ENCODE assay signal across 22 cellular contexts in genomic region chr20:31981784-31982183, GRCh38. TPM values are rescaled to one million over a fixed set of nuclear protein-coding genes. Genes with fewer than 3 reads are reported as not detected.
DNase-seq lines count a peak whose midpoint lies in the region; ATAC-seq, FAIRE-seq and TF ChIP-seq lines count a peak whose summit lies in the region.
"Had no signal": no experiment of that assay in that cellular context is flagged by ENCODE, and none has a peak within 500 bp of the region (broad histone marks: within the 10 kb centered on the region; RNA-seq: fewer than 3 reads in every experiment).

No MANE protein-coding gene starts in this region.

- no peak overlapping the region for H3K4me3 Mint-ChIP-seq in WTC11
- H3K4me3 Mint-ChIP-seq: CD4-positive, CD25-positive, alpha-beta regulatory T cell; CD8-positive, alpha-beta memory T cell had no signal

- H3K27ac ChIP-seq in A549 (no peak overlapping the region), HEK293 (ENCODE audit: extremely low read depth, low read depth, low read length) (no peak overlapping the region), trophoblast cell (ENCODE audit: low read depth, low read length) (no peak overlapping the region), Peyer's patch (no peak overlapping the region)
- H3K27ac ChIP-seq: GM23248 had no signal

- CTCF ChIA-PET in A549 (lab: Yijun Ruan, JAX) (interaction anchor here (1.0 kb wide), 1 partner anchor 128 kb away, joined by 4 read pairs; no protein-coding TSS in a partner anchor), HEK293 (lab: Yijun Ruan, JAX) (no interaction called here), WTC11 (lab: Charles Lee) (no interaction called here)

- H3K27me3 Mint-ChIP-seq in WTC11 (ENCODE audit: low read depth): no peaks in the 10 kb centered on the region

- H4K91ac ChIP-seq in trophoblast cell (ENCODE audit: low read depth, low read length): no peak overlapping the region

- no peak overlapping the region for H3K4ac ChIP-seq in trophoblast cell (ENCODE audit: low read depth, low read length)

- WGBS in A549 (ENCODE audit: missing lambda C conversion rate): 46% methylated on average over 2 of the region's 2 CpGs
- no CpG with 5 or more reads among the region's 2 CpGs for WGBS in trophoblast cell (ENCODE audit: extremely low coverage, insufficient coverage, insufficient read length)

- no peak for TF ChIP-seq RAD21 in A549 (conservative IDR thresholded peaks at IDR 0.05 in 1 of 2, IDR thresholded peaks at IDR 0.05 in 1 of 2)

- peaks cover 3% of the 10 kb centered on the region; the same call in 1 of the 3 replicates for H3K4me1 ChIP-seq in A549
- no peaks in the 10 kb centered on the region for H3K4me1 ChIP-seq in HEK293 (ENCODE audit: control insufficient read depth, insufficient read depth, low read length)
- peaks cover 2 to 6% of the 10 kb centered on the region in 2 experiments for H3K4me1 ChIP-seq in trophoblast cell (ENCODE audit: control insufficient read depth in 1 of 2, insufficient read depth in 2 of 2, low read length in 2 of 2)
- no peaks in the 10 kb centered on the region for H3K4me1 ChIP-seq in Peyer's patch
- H3K4me1 ChIP-seq: BE2C, HAP-1 had no signal

- TF ChIP-seq POLR2A in A549 (IDR thresholded peaks at IDR 0.05; ENCODE audit: low read length) (no peak), Peyer's patch (IDR thresholded peaks at IDR 0.05) (no peak)

- no peak overlapping the region for H4K12ac ChIP-seq in trophoblast cell (ENCODE audit: low read depth, low read length)

- no peak overlapping the region for H3K14ac ChIP-seq in trophoblast cell (ENCODE audit: low read length)

- no peak overlapping the region for H3K4me2 ChIP-seq in A549
- no peak overlapping the region for H3K4me2 ChIP-seq in trophoblast cell (ENCODE audit: low read length)

- no peak overlapping the region for H2BK5ac ChIP-seq in trophoblast cell (ENCODE audit: low read depth, low read length, poor library complexity)

- H2BK120ac ChIP-seq in trophoblast cell (ENCODE audit: insufficient read depth, low read length, poor library complexity): no peak overlapping the region

- FAIRE-seq in A549 (lab: Jason Lieb, UNC): no peak
- FAIRE-seq: GM12892, GM18507 had no signal

- no peak for TF ChIP-seq EP300 in A549 (IDR thresholded peaks at IDR 0.05)

- no peak overlapping the region for H2AK5ac ChIP-seq in trophoblast cell (ENCODE audit: low read length)

- peaks cover 2% of the 10 kb centered on the region for H3K4me1 Mint-ChIP-seq in WTC11
- H3K4me1 Mint-ChIP-seq: CD4-positive, CD25-positive, alpha-beta regulatory T cell; CD8-positive, alpha-beta memory T cell had no signal

- H2BK12ac ChIP-seq in trophoblast cell (ENCODE audit: low read length): no peak overlapping the region

- no peak overlapping the region for H2AFZ ChIP-seq in trophoblast cell (ENCODE audit: insufficient read depth, low read length, poor library complexity)
- H2AFZ ChIP-seq: GM23248 had no signal

- DNase-seq in A549 (ENCODE audit: low read depth in 1 of 2, low spot score in 1 of 2) (no peak), WTC11 (ENCODE audit: low spot score) (no peak), trophoblast cell (no peak), NCI-H128 (lab: John Stamatoyannopoulos, UW; ENCODE audit: unreplicated experiment) (no peak), Peyer's patch (no peak)
- DNase-seq: ACHN; BE2C; C1 segment of cervical spinal cord; CD4-positive, CD25-positive, alpha-beta regulatory T cell; CD8-positive, alpha-beta memory T cell; COR-L47; DMS 273 treated with DMSO at 0.1 percent for 48 hours; GDM1; GM23248; IMR-90 had no signal

- peak overlapping the region; percentile 8 for H3K23ac ChIP-seq in trophoblast cell (ENCODE audit: low read length)

- no peaks in the 10 kb centered on the region for H3K36me3 ChIP-seq in HEK293 (ENCODE audit: control insufficient read depth in 2 of 2, insufficient read depth in 1 of 2, low read length in 2 of 2)
- no peaks in the 10 kb centered on the region for H3K36me3 ChIP-seq in trophoblast cell (ENCODE audit: control insufficient read depth in 1 of 2, insufficient read depth in 2 of 2, low read length in 2 of 2)
- no peaks in the 10 kb centered on the region for H3K36me3 ChIP-seq in Peyer's patch
- H3K36me3 ChIP-seq: HAP-1 had no signal

- TF ChIP-seq CTCF in A549 (IDR thresholded peaks at IDR 0.05): no peak
- no peak for TF ChIP-seq CTCF in HEK293 (tag by site-specific recombination; IDR thresholded peaks at IDR 0.05)
- no peak for TF ChIP-seq CTCF in WTC11 (IDR thresholded peaks at IDR 0.05)
- no peak for TF ChIP-seq CTCF in Peyer's patch (IDR thresholded peaks at IDR 0.05)

- peak overlapping the region; percentile 54; the same call in 1 of the 2 replicates for H3K27ac Mint-ChIP-seq in WTC11
- H3K27ac Mint-ChIP-seq: CD4-positive, CD25-positive, alpha-beta regulatory T cell; CD8-positive, alpha-beta memory T cell had no signal

- H3K9me3 Mint-ChIP-seq in WTC11: no peaks in the 10 kb centered on the region
- H3K9me3 Mint-ChIP-seq: CD4-positive, CD25-positive, alpha-beta regulatory T cell; CD8-positive, alpha-beta memory T cell had no signal

- H3K18ac ChIP-seq in trophoblast cell (ENCODE audit: low read length): no peak overlapping the region

- H3K36me3 Mint-ChIP-seq in WTC11: no peaks in the 10 kb centered on the region
- H3K36me3 Mint-ChIP-seq: CD4-positive, CD25-positive, alpha-beta regulatory T cell had no signal

- no peaks in the 10 kb centered on the region for H3K79me1 ChIP-seq in trophoblast cell (ENCODE audit: low read length)

- no peak overlapping the region for H3K9ac ChIP-seq in trophoblast cell (ENCODE audit: low read length)
- H3K9ac ChIP-seq: GM23248 had no signal

- no peak for ATAC-seq in A549
- ATAC-seq in WTC11: no peak

- no peaks in the 10 kb centered on the region for H3K9me3 ChIP-seq in A549
- no peaks in the 10 kb centered on the region for H3K9me3 ChIP-seq in HEK293 (ENCODE audit: control insufficient read depth, insufficient read depth, low read depth, low read length)
- H3K9me3 ChIP-seq in trophoblast cell (ENCODE audit: insufficient read depth, low read depth, low read length): no peaks in the 10 kb centered on the region
- no peaks in the 10 kb centered on the region for H3K9me3 ChIP-seq in Peyer's patch
- H3K9me3 ChIP-seq: BE2C, HAP-1 had no signal

- no peaks in the 10 kb centered on the region for H3K27me3 ChIP-seq in trophoblast cell (ENCODE audit: insufficient read depth, low read length)
- H3K27me3 ChIP-seq in Peyer's patch: no peaks in the 10 kb centered on the region
- H3K27me3 ChIP-seq: BE2C had no signal

- no peak overlapping the region for H3K4me3 ChIP-seq in A549
- H3K4me3 ChIP-seq in HEK293 (ENCODE audit: low read depth, low read length): no peak overlapping the region
- H3K4me3 ChIP-seq in trophoblast cell (ENCODE audit: low read depth, low read length): no peak overlapping the region
- H3K4me3 ChIP-seq in Peyer's patch: no peak overlapping the region
- H3K4me3 ChIP-seq: GM23248, HAP-1 had no signal

- H4K8ac ChIP-seq in trophoblast cell (ENCODE audit: low read depth, low read length): no peak overlapping the region

- no peaks in the 10 kb centered on the region for H3K79me2 ChIP-seq in trophoblast cell (ENCODE audit: control insufficient read depth, insufficient read depth, low read length, poor library complexity)

- POLR2A ChIA-PET in A549 (lab: Yijun Ruan, JAX): no interaction called here
- POLR2A ChIA-PET in HEK293 (lab: Yijun Ruan, JAX): no interaction called here
- POLR2A ChIA-PET in WTC11 (lab: Charles Lee): no interaction called here

TF ChIP-seq in A549, 52 proteins besides CTCF, POLR2A, EP300 and RAD21:
- no peak for TF ChIP-seq MAZ (IDR thresholded peaks at IDR 0.05; ENCODE audit: borderline replicate concordance, low read depth, low read length)
- TF ChIP-seq ZFP36 (IDR thresholded peaks at IDR 0.05; ENCODE audit: borderline replicate concordance, partially characterized antibody): peak; percentile 75
TF ChIP-seq in A549: peak in this region for 1.

TF ChIP-seq in HEK293, 187 proteins besides CTCF, POLR2A, EP300 and RAD21 (continues in another document):
- no peak for TF ChIP-seq ZNF501 (tag by site-specific recombination; IDR thresholded peaks at IDR 0.05)
- no peak for TF ChIP-seq SCRT2 (tag by site-specific recombination; IDR thresholded peaks at IDR 0.05)

TF ChIP-seq in WTC11, 78 proteins besides CTCF, POLR2A, EP300 and RAD21 (continues in another document):
- TF ChIP-seq RELA (CRISPR knock-in tag; IDR thresholded peaks at IDR 0.05; ENCODE audit: borderline replicate concordance): no peak

RNA-seq across cellular contexts. Expression of gene XKR7, which starts 13.8 kb away (rescaled TPM):
- polyA plus RNA-seq in A549 (2011; rRNA removed) (not detected in 2 replicates), A549 (2017; fragmentation: RNase III; extraction: RNeasy Plus Mini Kit Qiagen cat#74134 plus additional on column Dnase treatment) (0.01 TPM in 1 of 3 replicates, not detected in the others)
- not detected in 2 replicates for polyA plus RNA-seq in A549 (2012; cell fraction: cytosol; rRNA removed)
- polyA plus RNA-seq in A549 (2012; cell fraction: nucleus; rRNA removed): not detected in 2 replicates
- not detected in 2 replicates for polyA minus RNA-seq in A549 (2011; rRNA and poly(A)+ RNA removed)
- total RNA-seq in WTC11 (2021) (2.3 to 2.6 TPM (median 2.5 TPM) in 3 replicates), Peyer's patch (under 1 TPM in 1 of 4 donors, not detected in 3; 0.38 TPM)
- 0.28 and 0.37 TPM in 2 replicates for polyA plus RNA-seq in trophoblast cell (2013)
- total RNA-seq: A172; CD8-positive, alpha-beta memory T cell; GM23248; H4; HT-29; IMR-90 had no signal
- polyA plus RNA-seq: CD4-positive, CD25-positive, alpha-beta regulatory T cell; GM23248; IMR-90 had no signal

RNA-seq across cellular contexts. Expression of gene CCM2L, which starts 28.5 kb away (rescaled TPM):
- 0.05 and 0.13 TPM in 2 replicates for polyA plus RNA-seq in A549 (2011; rRNA removed)
- polyA plus RNA-seq in A549 (2012; cell fraction: cytosol; rRNA removed): 0.05 and 0.27 TPM in 2 replicates
- polyA plus RNA-seq in A549 (2012; cell fraction: nucleus; rRNA removed): 0.12 and 0.17 TPM in 2 replicates
- 0.13 to 0.32 TPM (median 0.18 TPM) in 3 replicates for polyA plus RNA-seq in A549 (2017; fragmentation: RNase III; extraction: RNeasy Plus Mini Kit Qiagen cat#74134 plus additional on column Dnase treatment)
- not detected in 2 replicates for polyA minus RNA-seq in A549 (2011; rRNA and poly(A)+ RNA removed)
- 7.8 to 10.9 TPM (median 9.1 TPM) in 3 replicates for total RNA-seq in WTC11 (2021)
- 0.24 and 0.25 TPM in 2 replicates for polyA plus RNA-seq in trophoblast cell (2013)
- 1 to 10 TPM in 3 of 4 donors, under 1 TPM in 1; 0.88 to 8.3 (median 3.9) TPM for total RNA-seq in Peyer's patch
- total RNA-seq: A172; CD4-positive, CD25-positive, alpha-beta regulatory T cell; CD8-positive, alpha-beta memory T cell; GM23248; IMR-90 had no signal
- polyA plus RNA-seq: CD4-positive, CD25-positive, alpha-beta regulatory T cell; CD8-positive, alpha-beta memory T cell; GM23248; IMR-90 had no signal

RNA-seq across cellular contexts. Expression of gene PDRG1, which starts 29.9 kb away (rescaled TPM):
- 15.3 and 20.7 TPM in 2 replicates for polyA plus RNA-seq in A549 (2011; rRNA removed)
- 24.0 and 25.3 TPM in 2 replicates for polyA plus RNA-seq in A549 (2012; cell fraction: cytosol; rRNA removed)
- polyA plus RNA-seq in A549 (2012; cell fraction: nucleus; rRNA removed): 12.6 and 14.3 TPM in 2 replicates
- polyA plus RNA-seq in A549 (2017; fragmentation: RNase III; extraction: RNeasy Plus Mini Kit Qiagen cat#74134 plus additional on column Dnase treatment): 25.2 to 27.8 TPM (median 27.2 TPM) in 3 replicates
- 2.7 and 3.0 TPM in 2 replicates for polyA minus RNA-seq in A549 (2011; rRNA and poly(A)+ RNA removed)
- total RNA-seq in WTC11 (2021): 16.0 to 17.6 TPM (median 17.2 TPM) in 3 replicates
- polyA plus RNA-seq in trophoblast cell (2013): 11.1 and 11.3 TPM in 2 replicates
- 1 to 10 TPM; 5.1 to 6.6 (median 6.2) TPM for total RNA-seq in Peyer's patch
